ENCODE assay signal across 8 cellular contexts in the genomic region with DNA sequence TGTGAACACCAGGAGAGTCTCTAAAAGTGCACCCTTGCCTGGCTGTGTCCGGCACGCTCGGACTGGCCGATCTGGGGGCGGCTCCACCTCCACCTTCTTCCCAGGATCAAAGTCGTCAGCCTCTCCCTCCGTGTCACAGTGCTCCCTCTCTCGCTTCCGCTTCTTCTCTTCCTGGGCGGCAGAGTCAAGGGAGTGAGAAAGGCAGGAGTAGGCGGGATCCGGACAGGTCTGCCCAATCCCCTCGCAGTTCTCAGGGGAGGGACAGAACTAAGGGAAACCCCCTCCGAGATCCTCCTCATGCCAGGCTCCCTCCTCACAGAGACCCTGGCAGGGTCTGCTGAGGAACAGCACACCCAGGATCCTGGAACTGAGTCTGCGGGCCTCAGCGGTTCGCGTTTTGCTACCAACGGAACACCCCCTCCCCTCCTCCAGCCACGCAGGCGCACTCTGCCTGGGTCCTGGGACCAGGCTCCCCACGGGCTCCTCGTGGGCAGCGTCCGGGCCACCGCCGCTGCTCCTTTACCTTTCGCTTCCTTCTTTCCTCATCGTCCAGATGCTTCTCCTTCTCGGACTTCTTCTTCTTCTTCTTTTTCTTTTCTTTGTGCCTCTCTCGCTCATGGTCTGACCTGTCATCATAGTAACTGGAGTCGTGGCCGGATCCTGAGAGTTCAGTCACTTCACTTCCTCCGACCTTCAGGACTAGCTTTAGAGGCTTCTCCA. TPM values are rescaled to one million over a fixed set of nuclear protein-coding genes. Genes with fewer than 3 reads are reported as not detected.
DNase-seq lines count a peak whose midpoint lies in the region; ATAC-seq and TF ChIP-seq lines count a peak whose summit lies in the region.

No MANE protein-coding gene starts in this region.

- H3K4me1 ChIP-seq in OCI-LY7 (ENCODE audit: insufficient read depth, low read length, poor library complexity, severe bottlenecking) (peaks cover 22% of the 10 kb centered on the region), neutrophil (ENCODE audit: control insufficient read depth in 1 of 2, insufficient read depth in 1 of 2, low read depth in 1 of 2, low read length in 1 of 2) (peaks cover 20 to 21% of the 10 kb centered on the region in 2 experiments)

- no peaks in the 10 kb centered on the region for H3K9me2 ChIP-seq in OCI-LY7 (ENCODE audit: insufficient read depth, low read length)

- no peaks in the 10 kb centered on the region for H3K27me3 ChIP-seq in neutrophil

- POLR2A ChIA-PET in OCI-LY7 (lab: Charles Lee) = interaction anchor here (0.5 to 1.0 kb wide), 2 partner anchors 128 to 276 kb away, joined by 5 to 6 read pairs; no protein-coding TSS in a partner anchor

- DNase-seq in GM12864 (ENCODE audit: low read depth) (no peak), OCI-LY7 (ENCODE audit: low spot score) (no peak), H4 (ENCODE audit: low spot score) (no peak)
- no peak for DNase-seq in effector memory CD8-positive, alpha-beta T cell
- no peak for DNase-seq in activated effector memory CD4-positive, alpha-beta T cell treated with Interleukin-2 at 50 U/mL for 16 hours
- no peak for DNase-seq in stimulated activated CD4-positive, alpha-beta T cell treated with anti-CD3 and anti-CD28 coated beads, Interleukin-12 subunit alpha, Interleukin-12 subunit beta, amount 100 ng/mL, for 4 hours

- H3K9me3 ChIP-seq in OCI-LY7 (ENCODE audit: low read length) = no peaks in the 10 kb centered on the region
- no peaks in the 10 kb centered on the region for H3K9me3 ChIP-seq in neutrophil

- ATAC-seq in effector memory CD8-positive, alpha-beta T cell (replicated peaks) = no peak
- ATAC-seq in HG02852 (IDR thresholded peaks at IDR 0.05; ENCODE audit: unreplicated experiment) = no peak

- H3K27ac Mint-ChIP-seq in effector memory CD8-positive, alpha-beta T cell = peak overlapping the region; percentile 90 to 93

- H2AFZ ChIP-seq in OCI-LY7 (ENCODE audit: low read length) = no peak overlapping the region

- H3K4me2 ChIP-seq in OCI-LY7 (ENCODE audit: low read length) = peak overlapping the region; percentile 81

- H3K4me3 ChIP-seq in GM12864 (ENCODE audit: low read depth, low read length) = peak overlapping the region; percentile 97
- peak overlapping the region; percentile 94 for H3K4me3 ChIP-seq in OCI-LY7 (ENCODE audit: low read depth, low read length, poor library complexity, severe bottlenecking)
- peak overlapping the region; percentile 75 to 86 for H3K4me3 ChIP-seq in neutrophil (ENCODE audit: low read depth in 1 of 2, low read length in 1 of 2)

- TF ChIP-seq CTCF in GM12864 (IDR thresholded peaks at IDR 0.05; ENCODE audit: low read depth, low read length, missing control alignments) = no peak
- no peak for TF ChIP-seq CTCF in OCI-LY7 (conservative IDR thresholded peaks at IDR 0.05; ENCODE audit: low read length)
- no peak for TF ChIP-seq CTCF in neutrophil (IDR thresholded peaks at IDR 0.05)

- H3K4me3 Mint-ChIP-seq in effector memory CD8-positive, alpha-beta T cell = peak overlapping the region; percentile 89

- no peaks in the 10 kb centered on the region for H4K20me1 ChIP-seq in OCI-LY7 (ENCODE audit: insufficient read depth, low read length)

- intact Hi-C loops in OCI-LY7 (cut with micrococcal nuclease; ENCODE audit: unreplicated experiment) = no loop called here

- no peaks in the 10 kb centered on the region for H3K9me3 Mint-ChIP-seq in effector memory CD8-positive, alpha-beta T cell

- CTCF ChIA-PET in OCI-LY7 (lab: Charles Lee; ENCODE audit: unreplicated experiment) = no interaction called here

- peaks cover 15 to 17% of the 10 kb centered on the region in 2 donors for H3K4me1 Mint-ChIP-seq in effector memory CD8-positive, alpha-beta T cell (ENCODE audit: low read depth in 2 of 2)

- no TSS peak for BruUV-seq in OCI-LY7 (replicated peaks; lab: Mats Ljungman, UMichigan)

- peaks cover 51% of the 10 kb centered on the region for H3K79me2 ChIP-seq in OCI-LY7 (ENCODE audit: insufficient read depth, low read depth, low read length)

- H3K36me3 ChIP-seq in OCI-LY7 (ENCODE audit: insufficient read depth, low read length) = peaks cover 76% of the 10 kb centered on the region
- H3K36me3 ChIP-seq in neutrophil = peaks cover 49% of the 10 kb centered on the region

- peaks cover 52% of the 10 kb centered on the region for H3K36me3 Mint-ChIP-seq in effector memory CD8-positive, alpha-beta T cell (ENCODE audit: insufficient read depth)

- H3K27ac ChIP-seq in OCI-LY7 (ENCODE audit: low read depth, low read length, poor library complexity, severe bottlenecking) (peak overlapping the region; percentile 48), neutrophil (peak overlapping the region; percentile 78)

- no peaks in the 10 kb centered on the region for H3K27me3 Mint-ChIP-seq in effector memory CD8-positive, alpha-beta T cell

RNA-seq across cellular contexts. Expression of gene BRD9, which starts 1.3 kb away (rescaled TPM):
- total RNA-seq in OCI-LY7 (2014; rRNA removed; shearing (Covaris generic)) = 46.7 and 53.9 TPM in 2 replicates
- 78.4 and 78.7 TPM in 2 replicates for total RNA-seq in OCI-LY7 (2022)
- total RNA-seq in H4 (2014; rRNA removed; shearing (Covaris generic)) = 16.7 and 17.4 TPM in 2 replicates

RNA-seq across cellular contexts. Expression of gene TRIP13, which starts 1.4 kb away (rescaled TPM):
- total RNA-seq in OCI-LY7 (2014; rRNA removed; shearing (Covaris generic)) = 51.9 and 59.4 TPM in 2 replicates
- 46.6 and 47.6 TPM in 2 replicates for total RNA-seq in OCI-LY7 (2022)
- 52.1 and 54.2 TPM in 2 replicates for total RNA-seq in H4 (2014; rRNA removed; shearing (Covaris generic))

RNA-seq across cellular contexts. Expression of gene ZDHHC11, which starts 40.5 kb away (rescaled TPM):
- total RNA-seq in OCI-LY7 (2014; rRNA removed; shearing (Covaris generic)) = 10.6 and 10.7 TPM in 2 replicates
- total RNA-seq in OCI-LY7 (2022) = 30.0 and 32.0 TPM in 2 replicates
- total RNA-seq in H4 (2014; rRNA removed; shearing (Covaris generic)) = 0.50 and 2.0 TPM in 2 replicates
